ENCODE assay signal across 10 cellular contexts in genomic region chrX:69136546-69137331, GRCh38. TPM values are rescaled to one million over a fixed set of nuclear protein-coding genes. Genes with fewer than 3 reads are reported as not detected.
DNase-seq lines count a peak whose midpoint lies in the region; ATAC-seq, FAIRE-seq and TF ChIP-seq lines count a peak whose summit lies in the region.
"Had no signal": no experiment of that assay in that cellular context is flagged by ENCODE, and none has a peak within 500 bp of the region (broad histone marks: within the 10 kb centered on the region; RNA-seq: fewer than 3 reads in every experiment).

No MANE protein-coding gene starts in this region.

- peak; percentile 33 for DNase-seq in GM03348 (ENCODE audit: low spot score)
- peak; percentile 27 for DNase-seq in choroid plexus epithelial cell (ENCODE audit: low read depth)
- DNase-seq in iPS-NIHi11 (ENCODE audit: low spot score): peak; percentile 27
- peak; percentile 75 for DNase-seq in sciatic nerve (ENCODE audit: low spot score)
- DNase-seq in activated CD8-positive, alpha-beta memory T cell treated with anti-CD3 and anti-CD28 coated beads for 24 hours: no peak
- DNase-seq in HTR-8/SVneo (ENCODE audit: insufficient read length, low spot score): no peak
- DNase-seq in activated CD8-positive, alpha-beta memory T cell treated with anti-CD3 and anti-CD28 coated beads, Interleukin-2, amount 50 U/mL, for 48 hours: no peak
- DNase-seq: stimulated activated naive CD4-positive, alpha-beta T cell treated with Interleukin-2 at 50 U/mL for 16 hours had no signal

- intact Hi-C loops in sciatic nerve (cut with DNase I): no loop called here

- TF ChIP-seq CTCF in choroid plexus epithelial cell (conservative IDR thresholded peaks at IDR 0.05; ENCODE audit: low read depth, low read length): no peak

- FAIRE-seq in HTR-8/SVneo (lab: Jason Lieb, UNC): no peak
- FAIRE-seq: islet of Langerhans had no signal

- H3K4me3 ChIP-seq in choroid plexus epithelial cell (ENCODE audit: low read depth, low read length): no peak overlapping the region

- ATAC-seq in sciatic nerve (peak; percentile 77), HG02885 (IDR thresholded peaks at IDR 0.05; ENCODE audit: poor library complexity, unreplicated experiment) (no peak)

RNA-seq across cellular contexts. Expression of gene PJA1, which starts 28.5 kb away (rescaled TPM):
- total RNA-seq in sciatic nerve: 47.5 TPM

Comparison
In these comparisons a context has a peak if more than half of its experiments do, and no peak if none do; other contexts are left out.
1. DNase-seq: peak in GM03348 (single experiment), choroid plexus epithelial cell (single experiment), iPS-NIHi11 (single experiment) and sciatic nerve (single experiment); none in activated CD8-positive, alpha-beta memory T cell treated with anti-CD3 and anti-CD28 coated beads for 24 hours (single experiment), HTR-8/SVneo (single experiment) and activated CD8-positive, alpha-beta memory T cell treated with anti-CD3 and anti-CD28 coated beads, Interleukin-2, amount 50 U/mL, for 48 hours (single experiment).